8 cellular contexts compared by ENCODE assay signal in the genomic region with DNA sequence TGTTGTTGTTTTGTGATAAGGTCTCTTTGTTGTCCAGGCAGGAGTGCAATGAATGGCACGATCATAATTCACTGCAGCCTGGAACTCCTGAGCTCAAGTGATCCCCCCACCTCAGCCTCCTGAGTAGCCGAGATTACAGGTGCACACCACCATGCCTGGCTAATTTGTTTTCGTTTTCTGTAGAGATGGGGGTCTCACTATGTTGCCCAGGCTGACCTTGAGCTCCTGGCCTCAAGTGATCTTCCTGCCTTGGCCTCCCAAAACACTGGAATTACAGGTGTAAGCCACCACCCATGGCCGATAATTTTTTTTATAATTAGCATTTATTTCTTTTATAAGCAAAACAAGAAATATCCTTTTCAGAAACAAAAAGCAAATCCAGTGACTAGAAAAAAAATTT. TPM values are rescaled to one million over a fixed set of nuclear protein-coding genes. Genes with fewer than 3 reads are reported as not detected.
DNase-seq lines count a peak whose midpoint lies in the region; ATAC-seq and TF ChIP-seq lines count a peak whose summit lies in the region.

No MANE protein-coding gene starts in this region.

- peaks cover 0 to 43% (median 4%) of the 10 kb centered on the region in 3 donors for H3K4me1 ChIP-seq in esophagus squamous epithelium

- no peaks in the 10 kb centered on the region for H3K36me3 ChIP-seq in esophagus squamous epithelium

- no peak for TF ChIP-seq POLR2A in esophagus squamous epithelium (IDR thresholded peaks at IDR 0.05)

- peak overlapping the region; percentile 92 for H3K4me3 Mint-ChIP-seq in activated CD4-positive, alpha-beta T cell treated with anti-CD3 and anti-CD28 coated beads, Interleukin-2, amount 10 ng/mL, durations not matched to agents 7 days and 5 days
- peak overlapping the region; percentile 90 to 95 (median 95) for H3K4me3 Mint-ChIP-seq in T-cell
- H3K4me3 Mint-ChIP-seq in stimulated activated naive CD8-positive, alpha-beta T cell treated with anti-CD3 and anti-CD28 coated beads, Interleukin-15, Interleukin-2, amounts not matched to agents 100 ng/mL and 50 ng/mL, for 24 hours: peak overlapping the region; percentile 87

- no peaks in the 10 kb centered on the region for H3K27me3 Mint-ChIP-seq in activated CD4-positive, alpha-beta T cell treated with anti-CD3 and anti-CD28 coated beads, Interleukin-2, amount 10 ng/mL, durations not matched to agents 7 days and 5 days
- no peaks in the 10 kb centered on the region for H3K27me3 Mint-ChIP-seq in T-cell
- no peaks in the 10 kb centered on the region for H3K27me3 Mint-ChIP-seq in stimulated activated naive CD8-positive, alpha-beta T cell treated with anti-CD3 and anti-CD28 coated beads, Interleukin-15, Interleukin-2, amounts not matched to agents 100 ng/mL and 50 ng/mL, for 24 hours

- peaks cover 71% of the 10 kb centered on the region for H3K36me3 Mint-ChIP-seq in activated CD4-positive, alpha-beta T cell treated with anti-CD3 and anti-CD28 coated beads, Interleukin-2, amount 10 ng/mL, durations not matched to agents 7 days and 5 days (ENCODE audit: low read depth)
- peaks cover 22% of the 10 kb centered on the region for H3K36me3 Mint-ChIP-seq in T-cell
- peaks cover 13% of the 10 kb centered on the region for H3K36me3 Mint-ChIP-seq in stimulated activated naive CD8-positive, alpha-beta T cell treated with anti-CD3 and anti-CD28 coated beads, Interleukin-15, Interleukin-2, amounts not matched to agents 100 ng/mL and 50 ng/mL, for 24 hours (ENCODE audit: low read depth)

- no peak for TF ChIP-seq CTCF in esophagus squamous epithelium (IDR thresholded peaks at IDR 0.05)

- POLR2A ChIA-PET in activated CD4-positive, alpha-beta T cell treated with anti-CD3 and anti-CD28 coated beads, Interleukin-2, amount 10 ng/mL, durations not matched to agents 7 days and 5 days (lab: Charles Lee): interaction anchor here (1.0 kb wide), 1 partner anchor 107 kb away, joined by 5 read pairs; no protein-coding TSS in a partner anchor
- POLR2A ChIA-PET in T-cell (lab: Charles Lee): interaction anchor here (0.5 to 1.7 kb wide), 10 partner anchors 10 to 174 kb away, joined by 3 to 10 read pairs (median 4); a partner anchor contains a TSS

- H3K27ac ChIP-seq in esophagus squamous epithelium: peak overlapping the region; percentile 41 to 84 (median 76)

- H3K27ac Mint-ChIP-seq in activated CD4-positive, alpha-beta T cell treated with anti-CD3 and anti-CD28 coated beads, Interleukin-2, amount 10 ng/mL, durations not matched to agents 7 days and 5 days: peak overlapping the region; percentile 92
- H3K27ac Mint-ChIP-seq in T-cell: peak overlapping the region; percentile 92 to 98
- peak overlapping the region; percentile 92 for H3K27ac Mint-ChIP-seq in stimulated activated naive CD8-positive, alpha-beta T cell treated with anti-CD3 and anti-CD28 coated beads, Interleukin-15, Interleukin-2, amounts not matched to agents 100 ng/mL and 50 ng/mL, for 24 hours

- no peak for ATAC-seq in T-cell (replicated peaks in 1 of 4)

- WGBS in esophagus squamous epithelium, 2 donors: 72 to 77% methylated on average over 4 of the region's 4 CpGs

- intact Hi-C loops in esophagus squamous epithelium (cut with DNase I): no loop called here

- H3K4me1 Mint-ChIP-seq in activated CD4-positive, alpha-beta T cell treated with anti-CD3 and anti-CD28 coated beads, Interleukin-2, amount 10 ng/mL, durations not matched to agents 7 days and 5 days: peaks cover 58% of the 10 kb centered on the region
- H3K4me1 Mint-ChIP-seq in T-cell: peaks cover 52 to 67% (median 59%) of the 10 kb centered on the region in 3 donors
- H3K4me1 Mint-ChIP-seq in stimulated activated naive CD8-positive, alpha-beta T cell treated with anti-CD3 and anti-CD28 coated beads, Interleukin-15, Interleukin-2, amounts not matched to agents 100 ng/mL and 50 ng/mL, for 24 hours (ENCODE audit: low read depth): peaks cover 63% of the 10 kb centered on the region

- no peak for DNase-seq in activated CD4-positive, alpha-beta T cell treated with anti-CD3 and anti-CD28 coated beads, Interleukin-2, amount 10 ng/mL, durations not matched to agents 7 days and 5 days
- DNase-seq in activated CD4-positive, alpha-beta T cell treated with anti-CD3 and anti-CD28 coated beads, Interleukin-2, amount 50 U/mL, for 1 hour: no peak
- no peak for DNase-seq in T-cell
- no peak for DNase-seq in esophagus squamous epithelium (lab: John Stamatoyannopoulos, UW)
- DNase-seq in stimulated activated naive CD4-positive, alpha-beta T cell (lab: John Stamatoyannopoulos, UW): no peak
- no peak for DNase-seq in GM19240 (ENCODE audit: insufficient read length, low spot score)
- DNase-seq in effector CD8-positive, alpha-beta T cell (lab: John Stamatoyannopoulos, UW): no peak

- H3K4me3 ChIP-seq in esophagus squamous epithelium: peak overlapping the region in 1 of 4 donors; percentile 64

- no peaks in the 10 kb centered on the region for H3K9me3 Mint-ChIP-seq in activated CD4-positive, alpha-beta T cell treated with anti-CD3 and anti-CD28 coated beads, Interleukin-2, amount 10 ng/mL, durations not matched to agents 7 days and 5 days
- no peaks in the 10 kb centered on the region for H3K9me3 Mint-ChIP-seq in T-cell
- no peaks in the 10 kb centered on the region for H3K9me3 Mint-ChIP-seq in stimulated activated naive CD8-positive, alpha-beta T cell treated with anti-CD3 and anti-CD28 coated beads, Interleukin-15, Interleukin-2, amounts not matched to agents 100 ng/mL and 50 ng/mL, for 24 hours

- CTCF ChIA-PET in activated CD4-positive, alpha-beta T cell treated with anti-CD3 and anti-CD28 coated beads, Interleukin-2, amount 10 ng/mL, durations not matched to agents 7 days and 5 days (lab: Charles Lee): interaction anchor here (0.7 to 3.8 kb wide), 22 partner anchors 8 to 173 kb away, joined by 3 to 25 read pairs (median 4); a partner anchor contains a TSS
- CTCF ChIA-PET in T-cell (lab: Charles Lee): interaction anchor here (0.6 to 6.7 kb wide), 34 partner anchors 8 to 312 kb away, joined by 3 to 54 read pairs (median 6); a partner anchor contains a TSS

- no peaks in the 10 kb centered on the region for H3K27me3 ChIP-seq in esophagus squamous epithelium

- no peaks in the 10 kb centered on the region for H3K9me3 ChIP-seq in esophagus squamous epithelium

RNA-seq across cellular contexts. Expression of a gene that starts 3.6 kb away (rescaled TPM):
- 100 to 1,000 TPM; 395 to 418 TPM for total RNA-seq in activated CD4-positive, alpha-beta T cell treated with anti-CD3 and anti-CD28 coated beads, Interleukin-2, amount 10 ng/mL, durations not matched to agents 7 days and 5 days
- total RNA-seq in T-cell (100 to 1,000 TPM; 124 to 318 (median 147) TPM), esophagus squamous epithelium (100 to 1,000 TPM in 1 of 4 donors, 10 to 100 TPM in 3; 17.6 to 130 (median 72.1) TPM)
